ENCODE assay signal across 8 cellular contexts in genomic region chr14:24665440-24665991, GRCh38. TPM values are rescaled to one million over a fixed set of nuclear protein-coding genes. Genes with fewer than 3 reads are reported as not detected.
A peak's percentile ranks its signal among the peaks of the same experiment; 100 is the strongest.
DNase-seq lines count a peak whose midpoint lies in the region; ATAC-seq and TF ChIP-seq lines count a peak whose summit lies in the region.

No MANE protein-coding gene starts in this region.

- H3K4me1 ChIP-seq in adrenal gland (replicated peaks in 1 of 2): no peaks in the 10 kb centered on the region

- WGBS in adrenal gland, 4 donors: 39 to 57% (median 43%) methylated on average over 4 of the region's 4 CpGs

- H3K4me3 Mint-ChIP-seq in IgD-negative memory B cell: peak overlapping the region; percentile 52 to 91 (median 71)

- peak overlapping the region in 2 of 3 donors; percentile 22 to 76 for H3K27ac Mint-ChIP-seq in IgD-negative memory B cell

- H3K27ac ChIP-seq in adrenal gland: no peak overlapping the region

- H3K36me3 Mint-ChIP-seq in IgD-negative memory B cell: no peaks in the 10 kb centered on the region

- no peaks in the 10 kb centered on the region for H3K27me3 Mint-ChIP-seq in IgD-negative memory B cell

- TF ChIP-seq POLR2A in GM18505 (IDR thresholded peaks at IDR 0.05; ENCODE audit: borderline replicate concordance, extremely low read depth, insufficient read depth, insufficient read length): no peak
- TF ChIP-seq POLR2A in adrenal gland (IDR thresholded peaks at IDR 0.05): no peak

- in situ Hi-C loops in KBM-7 (cut with MboI; ENCODE audit: low pct_unique_long_range_greater_than_20kb, low sequenced_read_pairs): no loop called here

- no peaks in the 10 kb centered on the region for H3K36me3 ChIP-seq in adrenal gland (replicated peaks in 1 of 2)

- no peaks in the 10 kb centered on the region for H3K9me3 Mint-ChIP-seq in IgD-negative memory B cell

- H3K9me3 ChIP-seq in adrenal gland (replicated peaks in 1 of 3): no peaks in the 10 kb centered on the region

- ATAC-seq in GM18505 (IDR thresholded peaks at IDR 0.05; ENCODE audit: unreplicated experiment) (peak; percentile 94), GM21526 (IDR thresholded peaks at IDR 0.05; ENCODE audit: low FRiP score, unreplicated experiment) (peak; percentile 97)

- no peaks in the 10 kb centered on the region for H3K27me3 ChIP-seq in adrenal gland

- H3K4me3 ChIP-seq in epithelial cell of esophagus (ENCODE audit: low read length): no peak overlapping the region
- no peak overlapping the region for H3K4me3 ChIP-seq in adrenal gland

- peaks cover 15 to 39% (median 19%) of the 10 kb centered on the region in 3 donors for H3K4me1 Mint-ChIP-seq in IgD-negative memory B cell

- intact Hi-C loops in adrenal gland (cut with DNase I): no loop called here

- peak; percentile 39 for DNase-seq in epithelial cell of esophagus (ENCODE audit: low read depth)
- DNase-seq in occipital lobe (lab: John Stamatoyannopoulos, UW): no peak
- no peak for DNase-seq in adrenal gland
- no peak for DNase-seq in KBM-7
- DNase-seq in CD1c-positive myeloid dendritic cell (ENCODE audit: extremely low spot score): no peak

- no peak for TF ChIP-seq CTCF in epithelial cell of esophagus (IDR thresholded peaks at IDR 0.05; ENCODE audit: insufficient read depth, low read depth, low read length, missing control alignments)
- no peak for TF ChIP-seq CTCF in adrenal gland (IDR thresholded peaks at IDR 0.05)

RNA-seq across cellular contexts. Expression of gene GZMB, which starts 31.5 kb away (rescaled TPM):
- 7.9 TPM for polyA plus RNA-seq in IgD-negative memory B cell
- not detected for total RNA-seq in occipital lobe
- 1 to 10 TPM in 4 of 8 donors, under 1 TPM in 2, not detected in 2; 0.56 to 2.9 (median 1.5) TPM for total RNA-seq in adrenal gland
- 1 to 10 TPM; 1.2 to 5.6 (median 2.1) TPM for polyA plus RNA-seq in adrenal gland

RNA-seq across cellular contexts. Expression of gene GZMH, which starts 56.0 kb away (rescaled TPM):
- polyA plus RNA-seq in IgD-negative memory B cell: 24.2 TPM
- not detected for total RNA-seq in occipital lobe
- total RNA-seq in adrenal gland: 1 to 10 TPM in 3 of 8 donors, under 1 TPM in 2, not detected in 3; 0.48 to 5.1 (median 1.0) TPM
- polyA plus RNA-seq in adrenal gland: 1 to 10 TPM; 1.1 to 6.5 (median 2.7) TPM
